In the genomic region with DNA sequence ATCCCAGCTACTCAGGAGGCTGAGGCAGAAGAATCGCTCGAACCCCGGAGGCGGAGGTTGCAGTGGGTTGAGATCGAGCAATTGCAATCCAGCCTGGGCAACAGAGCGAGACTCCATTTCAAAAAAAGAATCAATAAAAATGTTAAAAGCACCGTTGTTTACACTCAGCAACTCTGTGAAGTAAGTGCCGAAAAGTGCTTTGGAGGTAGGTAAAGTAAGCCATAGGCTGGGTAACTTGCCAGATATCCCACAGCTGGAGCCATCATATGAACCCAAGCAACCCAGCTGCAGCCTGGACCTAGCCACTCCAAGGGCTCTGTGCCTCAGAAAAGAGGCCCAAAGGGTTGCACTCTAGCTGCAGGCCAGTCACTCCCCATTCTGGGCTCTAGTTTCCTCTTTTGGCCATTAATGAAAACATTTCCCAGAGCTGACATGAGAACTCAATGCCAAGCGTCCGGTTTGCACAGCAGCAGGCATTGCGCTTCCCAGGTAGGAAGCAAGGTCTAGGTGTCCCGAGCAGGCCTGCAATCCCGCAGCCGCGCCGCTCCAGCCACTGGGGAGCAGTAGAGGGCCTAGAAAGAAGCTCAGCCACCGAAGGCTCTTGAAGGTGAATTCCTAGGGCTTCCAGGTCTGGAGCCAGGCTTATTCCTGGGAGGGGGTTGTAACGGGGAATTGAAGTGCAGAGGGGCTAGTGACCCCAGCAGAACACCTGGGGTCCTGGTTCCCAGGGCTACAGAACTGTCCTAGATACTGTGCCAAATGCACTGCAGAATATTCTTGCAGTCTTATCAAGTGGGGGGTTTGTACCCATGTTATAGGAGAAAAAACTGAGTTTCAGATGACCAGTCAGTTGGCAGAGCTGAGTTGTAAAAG, we compare ENCODE assay signal across 8 cellular contexts. TPM values are rescaled to one million over a fixed set of nuclear protein-coding genes. Genes with fewer than 3 reads are reported as not detected.
DNase-seq lines count a peak whose midpoint lies in the region; ATAC-seq, FAIRE-seq and TF ChIP-seq lines count a peak whose summit lies in the region.

No MANE protein-coding gene starts in this region.

- H3K9me3 ChIP-seq in right lobe of liver, result no peaks in the 10 kb centered on the region

- CTCF ChIA-PET in activated B cell treated with CpG ODN at 0.5 μM for 24 hours (lab: Charles Lee), result interaction anchor here (0.9 to 5.9 kb wide), 19 partner anchors 10 to 85 kb away, joined by 3 to 66 read pairs (median 8); partner anchors contain the start of genes ARHGEF1, RABAC1 and RPS19

- H3K27me3 ChIP-seq in right lobe of liver, result no peaks in the 10 kb centered on the region

- H3K27ac Mint-ChIP-seq in activated B cell treated with CpG ODN at 0.5 μM for 24 hours, result peak overlapping the region; percentile 98

- 19% methylated on average over 9 of the region's 18 CpGs for whole genome bisulfite sequencing in right lobe of liver (ENCODE audit: insufficient coverage, low coverage, low lambda C conversion rate, missing lambda C conversion rate)

- H3K36me3 Mint-ChIP-seq in activated B cell treated with CpG ODN at 0.5 μM for 24 hours (ENCODE audit: low read depth), result peaks cover 51% of the 10 kb centered on the region

- H3K27me3 Mint-ChIP-seq in activated B cell treated with CpG ODN at 0.5 μM for 24 hours, result no peaks in the 10 kb centered on the region

- POLR2A ChIA-PET in activated B cell treated with CpG ODN at 0.5 μM for 24 hours (lab: Charles Lee), result interaction anchor here (0.6 to 11.4 kb wide), 16 partner anchors 9 to 92 kb away, joined by 3 to 279 read pairs (median 6); partner anchors contain the start of genes ARHGEF1, ERFL, RABAC1 and RPS19

- peaks cover 0 to 12% (median 0%) of the 10 kb centered on the region in 4 donors for H3K4me1 ChIP-seq in right lobe of liver

- no peak overlapping the region for H3K27ac ChIP-seq in right lobe of liver

- peak; percentile 45 for DNase-seq in 8988T
- DNase-seq in GM12891 (ENCODE audit: insufficient read length, low spot score), result no peak
- DNase-seq in NCI-H2171 (lab: John Stamatoyannopoulos, UW), result peak; percentile 64
- DNase-seq in activated B cell treated with CpG ODN at 0.5 μM for 24 hours, result peak; percentile 63
- peak; percentile 49 for DNase-seq in cerebellum (ENCODE audit: low spot score)
- peak; percentile 72 to 83 (median 76) for DNase-seq in right lobe of liver
- DNase-seq in stimulated activated naive CD8-positive, alpha-beta T cell treated with anti-CD3 and anti-CD28 coated beads, Interleukin-15, Interleukin-2, amounts not matched to agents 100 U/mL and 50 U/mL, for 24 hours, result peak; percentile 81
- DNase-seq in SKM-1 (lab: John Stamatoyannopoulos, UW; ENCODE audit: unreplicated experiment), result no peak

- ATAC-seq in activated B cell treated with CpG ODN at 0.5 μM for 24 hours (ENCODE audit: low read depth), result no peak
- ATAC-seq in right lobe of liver, result peak; percentile 73 to 77 (median 76)
- ATAC-seq in stimulated activated naive CD8-positive, alpha-beta T cell treated with anti-CD3 and anti-CD28 coated beads, Interleukin-15, Interleukin-2, amounts not matched to agents 100 U/mL and 50 U/mL, for 24 hours, result no peak

- peaks cover 0 to 31% (median 16%) of the 10 kb centered on the region in 4 donors for H3K36me3 ChIP-seq in right lobe of liver

- intact Hi-C loops in activated B cell treated with CpG ODN at 0.5 μM for 24 hours (cut with micrococcal nuclease), result loop anchor here (1.0 kb wide), 3 partner anchors 62 to 161 kb away; no protein-coding TSS in a partner anchor
- intact Hi-C loops in right lobe of liver (cut with DNase I), result loop anchor here (5.0 to 10.0 kb wide), 2 partner anchors 62 to 74 kb away; no protein-coding TSS in a partner anchor

- no peaks in the 10 kb centered on the region for H3K9me3 Mint-ChIP-seq in activated B cell treated with CpG ODN at 0.5 μM for 24 hours

- TF ChIP-seq POLR2A in GM12891 (IDR thresholded peaks at IDR 0.05; ENCODE audit: low read depth, low read length) (peak; percentile 42; the same call in 1 of the 2 replicates), right lobe of liver (IDR thresholded peaks at IDR 0.05) (no peak)

- H3K4me3 Mint-ChIP-seq in activated B cell treated with CpG ODN at 0.5 μM for 24 hours, result peak overlapping the region; percentile 47

- no peak overlapping the region for H3K4me3 ChIP-seq in right lobe of liver

- FAIRE-seq in GM12891 (lab: Jason Lieb, UNC), result peak; percentile 69

- peaks cover 88% of the 10 kb centered on the region for H3K4me1 Mint-ChIP-seq in activated B cell treated with CpG ODN at 0.5 μM for 24 hours

- peak; percentile 22 for TF ChIP-seq CTCF in activated B cell treated with CpG ODN at 0.5 μM for 24 hours (IDR thresholded peaks at IDR 0.05)
- peak; percentile 53 to 79 (median 67) for TF ChIP-seq CTCF in right lobe of liver (IDR thresholded peaks at IDR 0.05)

TF ChIP-seq in GM12891, 5 proteins besides CTCF, POLR2A, EP300 and RAD21:
- 0 out of 2 replicates have a peak, but pooled peaks have one; percentile 28 for TF ChIP-seq POU2F2 (IDR thresholded peaks at IDR 0.05; ENCODE audit: low read depth, low read length)
- no peak for TF ChIP-seq TAF1 (IDR thresholded peaks at IDR 0.05; ENCODE audit: low read depth, low read length)
TF ChIP-seq in GM12891: peak in this region for 1.

RNA-seq across cellular contexts. Expression of gene CD79A, which starts 4.1 kb away (rescaled TPM):
- 466 TPM for polyA plus RNA-seq in GM12891 (2012; ENCODE audit: low read depth, missing spikeins)
- total RNA-seq in activated B cell treated with CpG ODN at 0.5 μM for 24 hours, result 889 and 943 TPM in 2 replicates
- total RNA-seq in cerebellum, result not detected
- under 1 TPM in 4 of 6 experiments, not detected in 2; 0.18 to 0.71 (median 0.39) TPM for total RNA-seq in right lobe of liver

RNA-seq across cellular contexts. Expression of gene ARHGEF1, which starts 10.0 kb away (rescaled TPM):
- 125 TPM for polyA plus RNA-seq in GM12891 (2012; ENCODE audit: low read depth, missing spikeins)
- total RNA-seq in activated B cell treated with CpG ODN at 0.5 μM for 24 hours (351 and 418 TPM in 2 replicates), cerebellum (11.2 TPM), right lobe of liver (10 to 100 TPM; 25.3 to 39.7 (median 30.2) TPM)

RNA-seq across cellular contexts. Expression of gene RPS19, which starts 13.0 kb away (rescaled TPM):
- polyA plus RNA-seq in GM12891 (2012; ENCODE audit: low read depth, missing spikeins), result 7,698 TPM
- total RNA-seq in activated B cell treated with CpG ODN at 0.5 μM for 24 hours, result 4,196 and 4,853 TPM in 2 replicates
- 229 TPM for total RNA-seq in cerebellum
- 100 to 1,000 TPM; 347 to 556 (median 499) TPM for total RNA-seq in right lobe of liver

RNA-seq across cellular contexts. Expression of gene DMRTC2, which starts 28.2 kb away (rescaled TPM):
- not detected for polyA plus RNA-seq in GM12891 (2012; ENCODE audit: low read depth, missing spikeins)
- total RNA-seq in activated B cell treated with CpG ODN at 0.5 μM for 24 hours (not detected in 2 replicates), cerebellum (not detected), right lobe of liver (not detected)

RNA-seq across cellular contexts. Expression of gene LYPD4, which starts 28.5 kb away (rescaled TPM):
- not detected for polyA plus RNA-seq in GM12891 (2012; ENCODE audit: low read depth, missing spikeins)
- total RNA-seq in activated B cell treated with CpG ODN at 0.5 μM for 24 hours (not detected in 2 replicates), cerebellum (not detected), right lobe of liver (not detected)

Comparison
In these comparisons a context has a peak if more than half of its experiments do, and no peak if none do; other contexts are left out.
1. DNase-seq: peak in 8988T (single experiment), NCI-H2171 (single experiment), activated B cell treated with CpG ODN at 0.5 μM for 24 hours (single experiment), cerebellum (single experiment), right lobe of liver (3 of 3) and stimulated activated naive CD8-positive, alpha-beta T cell treated with anti-CD3 and anti-CD28 coated beads, Interleukin-15, Interleukin-2, amounts not matched to agents 100 U/mL and 50 U/mL, for 24 hours (single experiment); none in GM12891 (single experiment) and SKM-1 (single experiment).
2. ATAC-seq: peak in right lobe of liver (4 of 4); none in activated B cell treated with CpG ODN at 0.5 μM for 24 hours (single experiment) and stimulated activated naive CD8-positive, alpha-beta T cell treated with anti-CD3 and anti-CD28 coated beads, Interleukin-15, Interleukin-2, amounts not matched to agents 100 U/mL and 50 U/mL, for 24 hours (single experiment).
3. RNA of gene CD79A, which starts 4.1 kb away (total RNA-seq): 889 to 943 TPM in activated B cell treated with CpG ODN at 0.5 μM for 24 hours; 0.18 to 0.71 TPM in right lobe of liver and not detected in cerebellum (single experiment); every median in the first group is over 100 times any median in the second.